ENCODE assay signal across 15 cellular contexts in the genomic region with DNA sequence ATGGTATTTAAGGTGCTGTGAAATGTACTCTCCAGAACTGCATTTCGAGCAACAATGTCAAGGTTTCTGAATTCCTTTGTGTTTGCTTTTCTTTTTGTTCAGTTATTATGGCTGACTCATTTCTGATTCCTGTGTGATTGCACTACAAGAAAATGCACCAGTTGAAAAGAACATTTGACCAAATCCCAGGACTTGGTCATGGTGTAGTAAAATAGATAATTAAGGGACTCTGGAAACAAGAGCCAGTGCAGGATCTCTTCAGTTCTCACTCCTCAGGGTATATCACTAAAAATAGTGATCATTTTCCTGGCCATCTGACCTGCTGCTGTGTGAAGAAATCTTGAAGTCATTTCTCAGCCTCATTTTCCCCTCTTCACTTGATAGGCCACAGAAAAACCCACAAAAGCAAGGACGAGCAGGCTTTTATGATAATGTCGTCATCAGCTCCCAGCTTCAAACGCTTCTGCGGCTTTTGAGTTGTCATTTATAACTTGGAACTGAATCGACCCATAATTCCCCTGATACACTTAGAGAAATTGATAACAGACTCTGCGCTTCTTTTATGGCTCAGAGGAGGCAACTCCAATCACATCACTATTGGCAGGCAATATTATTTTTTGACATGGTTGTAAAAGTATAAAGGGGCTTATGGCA.
DNase-seq lines count a peak whose midpoint lies in the region; ATAC-seq and TF ChIP-seq lines count a peak whose summit lies in the region.
"Had no signal": no experiment of that assay in that cellular context is flagged by ENCODE, and none has a peak within 500 bp of the region (broad histone marks: within the 10 kb centered on the region; RNA-seq: fewer than 3 reads in every experiment).

No MANE protein-coding gene starts in this region.

- no peak for TF ChIP-seq EP300 in stomach (IDR thresholded peaks at IDR 0.05)

- H3K56ac ChIP-seq in mesendoderm (ENCODE audit: low read length), result peak overlapping the region; percentile 6

- no peak for TF ChIP-seq POLR2A in stomach (IDR thresholded peaks at IDR 0.05)

- no peaks in the 10 kb centered on the region for H3K79me1 ChIP-seq in mesendoderm (ENCODE audit: low read length)

- H3K4ac ChIP-seq in mesendoderm (ENCODE audit: low read depth, low read length), result no peak overlapping the region

- peak overlapping the region; percentile 1 for H2BK5ac ChIP-seq in mesendoderm (ENCODE audit: low read length)

- peaks cover 12% of the 10 kb centered on the region for H3K4me1 ChIP-seq in mesendoderm (ENCODE audit: control insufficient read depth, low read depth, low read length)
- H3K4me1 ChIP-seq in Karpas-422 (ENCODE audit: low read length), result no peaks in the 10 kb centered on the region
- no peaks in the 10 kb centered on the region for H3K4me1 ChIP-seq in stomach

- H3K27ac Mint-ChIP-seq in stimulated activated effector memory CD8-positive, alpha-beta T cell treated with anti-CD3 and anti-CD28 coated beads, Interleukin-12 subunit alpha, Interleukin-12 subunit beta, amount 100 ng/mL, for 72 hours, result no peak overlapping the region
- H3K27ac Mint-ChIP-seq: activated B cell treated with CpG ODN at 0.5 μM for 24 hours had no signal

- no peak overlapping the region for H3K4me3 Mint-ChIP-seq in stimulated activated effector memory CD8-positive, alpha-beta T cell treated with anti-CD3 and anti-CD28 coated beads, Interleukin-12 subunit alpha, Interleukin-12 subunit beta, amount 100 ng/mL, for 72 hours
- H3K4me3 Mint-ChIP-seq: activated B cell treated with CpG ODN at 0.5 μM for 24 hours had no signal

- H2BK15ac ChIP-seq in mesendoderm (replicated peaks; ENCODE audit: low read depth), result peak overlapping the region; percentile 36

- H3K27me3 ChIP-seq in mesendoderm (ENCODE audit: insufficient read depth, low read length, poor library complexity), result no peaks in the 10 kb centered on the region
- no peaks in the 10 kb centered on the region for H3K27me3 ChIP-seq in Karpas-422 (ENCODE audit: low read length)
- H3K27me3 ChIP-seq in stomach, result no peaks in the 10 kb centered on the region
- H3K27me3 ChIP-seq: MG63 had no signal

- H3K36me3 ChIP-seq in mesendoderm (ENCODE audit: control insufficient read depth, insufficient read depth, low read length) (no peaks in the 10 kb centered on the region), Karpas-422 (ENCODE audit: insufficient read depth, low read length) (no peaks in the 10 kb centered on the region), stomach (no peaks in the 10 kb centered on the region)
- H3K36me3 ChIP-seq: MG63 had no signal

- H3K79me2 ChIP-seq in mesendoderm (ENCODE audit: control insufficient read depth, insufficient read depth, low read length) (no peaks in the 10 kb centered on the region), Karpas-422 (ENCODE audit: low read length) (no peaks in the 10 kb centered on the region)

- peak overlapping the region; percentile 84 for H3K18ac ChIP-seq in mesendoderm (ENCODE audit: low read length)

- H3K9me3 Mint-ChIP-seq in stimulated activated effector memory CD8-positive, alpha-beta T cell treated with anti-CD3 and anti-CD28 coated beads, Interleukin-12 subunit alpha, Interleukin-12 subunit beta, amount 100 ng/mL, for 72 hours, result no peaks in the 10 kb centered on the region
- H3K9me3 Mint-ChIP-seq: activated B cell treated with CpG ODN at 0.5 μM for 24 hours had no signal

- ATAC-seq in stimulated activated effector memory CD8-positive, alpha-beta T cell treated with anti-CD3 and anti-CD28 coated beads, Interleukin-12 subunit alpha, Interleukin-12 subunit beta, amount 100 ng/mL, for 72 hours, result no peak
- ATAC-seq: Right ventricle myocardium inferior had no signal

- H3K9me2 ChIP-seq in Karpas-422 (replicated peaks; ENCODE audit: insufficient read depth, low read length), result no peaks in the 10 kb centered on the region

- H2BK120ac ChIP-seq in mesendoderm (ENCODE audit: low read depth, low read length), result peak overlapping the region; percentile 45

- no CpG with 5 or more reads among the region's 7 CpGs for WGBS in mesendoderm (ENCODE audit: extremely low coverage, insufficient coverage, low lambda C conversion rate)
- WGBS in stomach, 5 donors, result 66 to 84% (median 73%) methylated on average over 7 of the region's 7 CpGs

- no peaks in the 10 kb centered on the region for H4K20me1 ChIP-seq in Karpas-422 (ENCODE audit: insufficient read depth, low read depth, low read length)

- H3K4me3 ChIP-seq in AG09309 (ENCODE audit: control insufficient read depth, low read depth, low read length) (no peak overlapping the region; the same call in 1 of the 2 replicates), mesendoderm (ENCODE audit: low read length) (no peak overlapping the region), Karpas-422 (ENCODE audit: low read length) (no peak overlapping the region), stomach (no peak overlapping the region)
- H3K4me3 ChIP-seq: MG63 had no signal

- TF ChIP-seq CTCF in AG09309 (IDR thresholded peaks at IDR 0.05; ENCODE audit: control insufficient read depth, insufficient read depth, low read depth, low read length, missing control alignments) (no peak), stomach (IDR thresholded peaks at IDR 0.05) (no peak)

- H3K27ac ChIP-seq in mesendoderm (ENCODE audit: low read depth, low read length) (peak overlapping the region; percentile 83), Karpas-422 (ENCODE audit: low read length) (no peak overlapping the region), stomach (no peak overlapping the region)

- H3K4me1 Mint-ChIP-seq in stimulated activated effector memory CD8-positive, alpha-beta T cell treated with anti-CD3 and anti-CD28 coated beads, Interleukin-12 subunit alpha, Interleukin-12 subunit beta, amount 100 ng/mL, for 72 hours, result no peaks in the 10 kb centered on the region
- H3K4me1 Mint-ChIP-seq: activated B cell treated with CpG ODN at 0.5 μM for 24 hours had no signal

- intact Hi-C loops in stomach (cut with DNase I; ENCODE audit: low total_unique reads), result no loop called here

- DNase-seq in AG09309 (ENCODE audit: low read depth) (peak; percentile 68), M059J (ENCODE audit: low read depth) (peak; percentile 89), dedifferentiated amniotic fluid mesenchymal stem cell (ENCODE audit: extremely low spot score) (peak; percentile 63), mesendoderm (no peak), Karpas-422 (no peak), GOT3 (lab: John Stamatoyannopoulos, UW) (no peak), stomach (no peak)
- no peak for DNase-seq in stimulated activated effector memory CD8-positive, alpha-beta T cell treated with anti-CD3 and anti-CD28 coated beads, Interleukin-12 subunit alpha, Interleukin-12 subunit beta, amount 100 ng/mL, for 72 hours (ENCODE audit: low spot score in 2 of 2)
- DNase-seq: activated B cell treated with CpG ODN at 0.5 μM for 24 hours, amniotic stem cell, C1 segment of cervical spinal cord, MG63, NCI-H446 treated with DMSO at 0.1 percent for 48 hours, small intestine had no signal

- H3K4me2 ChIP-seq in mesendoderm (ENCODE audit: low read length), result no peak overlapping the region
- H3K4me2 ChIP-seq in Karpas-422 (ENCODE audit: low read depth, low read length, poor library complexity, severe bottlenecking), result no peak overlapping the region

- peak overlapping the region; percentile 56 for H4K8ac ChIP-seq in mesendoderm (ENCODE audit: low read depth, low read length)

- no peaks in the 10 kb centered on the region for H3K36me3 Mint-ChIP-seq in stimulated activated effector memory CD8-positive, alpha-beta T cell treated with anti-CD3 and anti-CD28 coated beads, Interleukin-12 subunit alpha, Interleukin-12 subunit beta, amount 100 ng/mL, for 72 hours

- H3K23ac ChIP-seq in mesendoderm (ENCODE audit: low read length), result no peak overlapping the region

- no peaks in the 10 kb centered on the region for H3K9me3 ChIP-seq in Karpas-422 (ENCODE audit: low read length)
- H3K9me3 ChIP-seq in stomach, result no peaks in the 10 kb centered on the region
- H3K9me3 ChIP-seq: MG63 had no signal

- H2AK5ac ChIP-seq in mesendoderm (ENCODE audit: low read length), result no peak overlapping the region

- no peak overlapping the region for H2AFZ ChIP-seq in Karpas-422 (ENCODE audit: low read length)

- no peak overlapping the region for H3K9ac ChIP-seq in mesendoderm (ENCODE audit: low read length)
- no peak overlapping the region for H3K9ac ChIP-seq in Karpas-422 (ENCODE audit: low read length)

- no peak overlapping the region for H4K5ac ChIP-seq in mesendoderm (ENCODE audit: low read length)

Comparison
In these comparisons a context has a peak if more than half of its experiments do, and no peak if none do; other contexts are left out.
1. DNase-seq: peak in AG09309 (single experiment), M059J (single experiment) and dedifferentiated amniotic fluid mesenchymal stem cell (single experiment); none in mesendoderm (single experiment), Karpas-422 (single experiment), GOT3 (single experiment), stomach (single experiment) and stimulated activated effector memory CD8-positive, alpha-beta T cell treated with anti-CD3 and anti-CD28 coated beads, Interleukin-12 subunit alpha, Interleukin-12 subunit beta, amount 100 ng/mL, for 72 hours (0 of 2).